ENCODE assay signal across 1 cellular context in the genomic region with DNA sequence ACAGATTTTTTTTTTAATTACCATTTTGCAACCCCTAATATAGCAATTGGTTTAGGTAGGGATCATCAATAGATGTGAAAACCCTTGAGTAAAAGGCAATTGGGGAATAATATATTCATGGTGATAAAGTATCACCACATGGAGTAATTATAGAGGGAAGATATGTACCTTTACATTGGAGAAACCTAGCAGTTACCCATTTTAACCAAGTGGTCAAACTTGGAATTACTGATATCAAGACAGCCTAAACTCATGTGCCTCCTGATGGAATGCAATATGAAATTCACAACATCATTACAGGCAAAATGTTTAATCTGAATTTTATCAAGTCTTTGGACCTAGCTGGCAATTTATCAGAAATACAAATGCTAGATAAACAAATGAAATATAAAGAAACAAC.
TF ChIP-seq lines count a peak whose summit lies in the region.

No MANE protein-coding gene starts in this region.

TF ChIP-seq in A549, 52 proteins besides CTCF, POLR2A, EP300 and RAD21:
- TF ChIP-seq, protein P1, sequence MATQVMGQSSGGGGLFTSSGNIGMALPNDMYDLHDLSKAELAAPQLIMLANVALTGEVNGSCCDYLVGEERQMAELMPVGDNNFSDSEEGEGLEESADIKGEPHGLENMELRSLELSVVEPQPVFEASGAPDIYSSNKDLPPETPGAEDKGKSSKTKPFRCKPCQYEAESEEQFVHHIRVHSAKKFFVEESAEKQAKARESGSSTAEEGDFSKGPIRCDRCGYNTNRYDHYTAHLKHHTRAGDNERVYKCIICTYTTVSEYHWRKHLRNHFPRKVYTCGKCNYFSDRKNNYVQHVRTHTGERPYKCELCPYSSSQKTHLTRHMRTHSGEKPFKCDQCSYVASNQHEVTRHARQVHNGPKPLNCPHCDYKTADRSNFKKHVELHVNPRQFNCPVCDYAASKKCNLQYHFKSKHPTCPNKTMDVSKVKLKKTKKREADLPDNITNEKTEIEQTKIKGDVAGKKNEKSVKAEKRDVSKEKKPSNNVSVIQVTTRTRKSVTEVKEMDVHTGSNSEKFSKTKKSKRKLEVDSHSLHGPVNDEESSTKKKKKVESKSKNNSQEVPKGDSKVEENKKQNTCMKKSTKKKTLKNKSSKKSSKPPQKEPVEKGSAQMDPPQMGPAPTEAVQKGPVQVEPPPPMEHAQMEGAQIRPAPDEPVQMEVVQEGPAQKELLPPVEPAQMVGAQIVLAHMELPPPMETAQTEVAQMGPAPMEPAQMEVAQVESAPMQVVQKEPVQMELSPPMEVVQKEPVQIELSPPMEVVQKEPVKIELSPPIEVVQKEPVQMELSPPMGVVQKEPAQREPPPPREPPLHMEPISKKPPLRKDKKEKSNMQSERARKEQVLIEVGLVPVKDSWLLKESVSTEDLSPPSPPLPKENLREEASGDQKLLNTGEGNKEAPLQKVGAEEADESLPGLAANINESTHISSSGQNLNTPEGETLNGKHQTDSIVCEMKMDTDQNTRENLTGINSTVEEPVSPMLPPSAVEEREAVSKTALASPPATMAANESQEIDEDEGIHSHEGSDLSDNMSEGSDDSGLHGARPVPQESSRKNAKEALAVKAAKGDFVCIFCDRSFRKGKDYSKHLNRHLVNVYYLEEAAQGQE (IDR thresholded peaks at IDR 0.05), result no peak
- TF ChIP-seq TFCP2L1 (CRISPR knock-in tag; IDR thresholded peaks at IDR 0.05) (no peak), FOSL2 (IDR thresholded peaks at IDR 0.05) (no peak), FOSL2 (CRISPR knock-in tag; IDR thresholded peaks at IDR 0.05) (no peak), EHF (CRISPR knock-in tag; IDR thresholded peaks at IDR 0.05) (no peak), FOXS1 (CRISPR knock-in tag; IDR thresholded peaks at IDR 0.05) (no peak), CHD4 (IDR thresholded peaks at IDR 0.05; ENCODE audit: borderline replicate concordance) (no peak), NFE2L2 (conservative IDR thresholded peaks at IDR 0.05; ENCODE audit: low read length) (no peak), FOSB (CRISPR knock-in tag; IDR thresholded peaks at IDR 0.05) (no peak), HOXB13 (CRISPR knock-in tag; IDR thresholded peaks at IDR 0.05; ENCODE audit: low read depth) (no peak), HOXB5 (CRISPR knock-in tag; IDR thresholded peaks at IDR 0.05) (no peak), MAZ (IDR thresholded peaks at IDR 0.05; ENCODE audit: borderline replicate concordance, low read depth, low read length) (no peak), TP53 (CRISPR knock-in tag; IDR thresholded peaks at IDR 0.05) (no peak), ESRRA (IDR thresholded peaks at IDR 0.05; ENCODE audit: borderline replicate concordance, low read length) (no peak)
- TF ChIP-seq, protein P2, sequence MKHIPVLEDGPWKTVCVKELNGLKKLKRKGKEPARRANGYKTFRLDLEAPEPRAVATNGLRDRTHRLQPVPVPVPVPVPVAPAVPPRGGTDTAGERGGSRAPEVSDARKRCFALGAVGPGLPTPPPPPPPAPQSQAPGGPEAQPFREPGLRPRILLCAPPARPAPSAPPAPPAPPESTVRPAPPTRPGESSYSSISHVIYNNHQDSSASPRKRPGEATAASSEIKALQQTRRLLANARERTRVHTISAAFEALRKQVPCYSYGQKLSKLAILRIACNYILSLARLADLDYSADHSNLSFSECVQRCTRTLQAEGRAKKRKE (CRISPR knock-in tag; IDR thresholded peaks at IDR 0.05; ENCODE audit: low read depth), result no peak
- TF ChIP-seq, protein P3, sequence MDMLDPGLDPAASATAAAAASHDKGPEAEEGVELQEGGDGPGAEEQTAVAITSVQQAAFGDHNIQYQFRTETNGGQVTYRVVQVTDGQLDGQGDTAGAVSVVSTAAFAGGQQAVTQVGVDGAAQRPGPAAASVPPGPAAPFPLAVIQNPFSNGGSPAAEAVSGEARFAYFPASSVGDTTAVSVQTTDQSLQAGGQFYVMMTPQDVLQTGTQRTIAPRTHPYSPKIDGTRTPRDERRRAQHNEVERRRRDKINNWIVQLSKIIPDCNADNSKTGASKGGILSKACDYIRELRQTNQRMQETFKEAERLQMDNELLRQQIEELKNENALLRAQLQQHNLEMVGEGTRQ (IDR thresholded peaks at IDR 0.05), result no peak
